Comparison of ENCODE assay signal across 8 cellular contexts in the genomic region with DNA sequence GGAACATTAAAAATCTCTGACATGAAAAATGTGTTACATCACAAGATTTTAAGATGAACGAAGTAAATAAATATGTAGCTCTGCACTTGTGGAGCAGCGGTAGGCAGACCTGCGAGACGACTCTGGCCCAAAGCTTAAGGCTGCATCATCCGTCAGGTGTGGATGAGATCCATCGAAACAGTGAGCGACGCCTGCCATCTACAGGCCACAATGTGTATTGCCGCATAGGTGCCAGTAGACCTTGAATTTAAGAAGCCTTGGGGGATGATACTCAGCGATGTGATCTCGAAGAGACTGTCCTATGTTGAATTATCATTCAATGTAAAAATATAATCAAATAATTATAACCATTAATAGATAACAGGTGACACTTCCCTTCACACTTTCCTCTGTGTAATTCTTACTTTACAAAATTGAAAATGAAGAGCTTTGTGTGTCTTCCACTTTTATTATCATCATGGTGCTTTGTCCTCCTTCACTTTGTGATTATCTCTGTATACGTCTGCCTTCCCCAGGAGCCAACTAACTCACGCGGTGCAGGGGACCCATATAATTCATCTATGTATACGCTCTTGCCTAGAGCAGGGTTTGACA.
DNase-seq lines count a peak whose midpoint lies in the region; ATAC-seq and TF ChIP-seq lines count a peak whose summit lies in the region.

No MANE protein-coding gene starts in this region.

- no peaks in the 10 kb centered on the region for H3K4me1 Mint-ChIP-seq in natural killer cell
- H3K4me1 Mint-ChIP-seq in stimulated activated memory B cell treated with anti-CD40 and anti-IgM and Interleukin-4, amounts not matched to agents 10 μg/mL and 1 μg/mL and 100 μg/mL, for 72 hours: no peaks in the 10 kb centered on the region

- no peaks in the 10 kb centered on the region for H3K27me3 Mint-ChIP-seq in natural killer cell (ENCODE audit: low read depth in 2 of 2)
- H3K27me3 Mint-ChIP-seq in stimulated activated memory B cell treated with anti-CD40 and anti-IgM and Interleukin-4, amounts not matched to agents 10 μg/mL and 1 μg/mL and 100 μg/mL, for 72 hours: peaks cover 8% of the 10 kb centered on the region

- H3K36me3 Mint-ChIP-seq in natural killer cell: no peaks in the 10 kb centered on the region
- H3K36me3 Mint-ChIP-seq in stimulated activated memory B cell treated with anti-CD40 and anti-IgM and Interleukin-4, amounts not matched to agents 10 μg/mL and 1 μg/mL and 100 μg/mL, for 72 hours: no peaks in the 10 kb centered on the region

- no peak overlapping the region for H3K4me3 Mint-ChIP-seq in natural killer cell
- no peak overlapping the region for H3K4me3 Mint-ChIP-seq in stimulated activated memory B cell treated with anti-CD40 and anti-IgM and Interleukin-4, amounts not matched to agents 10 μg/mL and 1 μg/mL and 100 μg/mL, for 72 hours

- TF ChIP-seq CTCF in natural killer cell (IDR thresholded peaks at IDR 0.05): peak; percentile 67

- H3K27ac Mint-ChIP-seq in natural killer cell: no peak overlapping the region
- no peak overlapping the region for H3K27ac Mint-ChIP-seq in stimulated activated memory B cell treated with anti-CD40 and anti-IgM and Interleukin-4, amounts not matched to agents 10 μg/mL and 1 μg/mL and 100 μg/mL, for 72 hours

- no peak for TF ChIP-seq POLR2A in erythroblast (IDR thresholded peaks at IDR 0.05; ENCODE audit: low read length)

- peaks cover 3 to 4% of the 10 kb centered on the region in 2 donors for H3K9me3 Mint-ChIP-seq in natural killer cell
- H3K9me3 Mint-ChIP-seq in stimulated activated memory B cell treated with anti-CD40 and anti-IgM and Interleukin-4, amounts not matched to agents 10 μg/mL and 1 μg/mL and 100 μg/mL, for 72 hours: peaks cover 2% of the 10 kb centered on the region

- intact Hi-C loops in natural killer cell (cut with micrococcal nuclease): no loop called here

- DNase-seq in DMS153 (lab: John Stamatoyannopoulos, UW) (peak; percentile 21), HPDE6-E6E7 (ENCODE audit: extremely low spot score) (peak; percentile 48), NOMO-1 treated with DMSO at 0.1 percent for 48 hours (lab: John Stamatoyannopoulos, UW; ENCODE audit: unreplicated experiment) (peak; percentile 46), erythroblast (lab: John Stamatoyannopoulos, UW) (peak; percentile 59 to 78), natural killer cell (peak; percentile 35)
- DNase-seq in activated CD8-positive, alpha-beta memory T cell treated with anti-CD3 and anti-CD28 coated beads, Interleukin-2, amount 50 U/mL, for 4 hours: peak; percentile 62

- ATAC-seq in GM21423 (IDR thresholded peaks at IDR 0.05; ENCODE audit: unreplicated experiment) (peak; percentile 98), natural killer cell (peak; percentile 57 to 85 (median 75))
- ATAC-seq in stimulated activated memory B cell treated with anti-CD40 and anti-IgM and Interleukin-4, amounts not matched to agents 10 μg/mL and 1 μg/mL and 100 μg/mL, for 72 hours: peak; percentile 69

Comparison
In these comparisons a context has a peak if more than half of its experiments do, and no peak if none do; other contexts are left out.
1. Peak in every context shown above with its lines: DNase-seq and ATAC-seq.